Comparison of ENCODE assay signal across 10 cellular contexts in the genomic region with DNA sequence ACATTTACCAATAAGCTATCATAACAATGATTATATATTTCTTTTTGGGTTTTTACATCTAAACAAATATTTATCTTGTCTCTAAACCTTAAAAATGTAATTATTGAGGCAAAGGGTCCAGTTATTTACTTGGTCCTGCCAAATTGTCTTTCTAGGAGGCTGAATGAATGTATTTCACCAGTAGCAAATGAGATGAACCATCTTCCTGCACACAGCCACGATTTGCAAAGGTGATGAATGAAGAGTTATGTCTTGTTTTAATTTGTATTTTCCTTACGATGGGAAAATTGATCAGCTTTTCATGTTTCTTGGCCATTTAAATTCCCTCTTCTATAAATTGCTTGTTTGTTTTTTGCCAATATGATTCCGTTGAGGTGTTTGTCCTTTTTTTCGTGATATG. TPM values are rescaled to one million over a fixed set of nuclear protein-coding genes. Genes with fewer than 3 reads are reported as not detected.
DNase-seq lines count a peak whose midpoint lies in the region; ATAC-seq, FAIRE-seq and TF ChIP-seq lines count a peak whose summit lies in the region.
"Had no signal": no experiment of that assay in that cellular context is flagged by ENCODE, and none has a peak within 500 bp of the region (broad histone marks: within the 10 kb centered on the region; RNA-seq: fewer than 3 reads in every experiment).

No MANE protein-coding gene starts in this region.

- no peak overlapping the region for H2BK120ac ChIP-seq in IMR-90 (ENCODE audit: low read depth, low read length)

- no CpG with 5 or more reads among the region's 4 CpGs for WGBS in IMR-90 (ENCODE audit: extremely low coverage in 2 of 2, insufficient read length in 1 of 2), 2 experiments

- H3K4me1 Mint-ChIP-seq in naive thymus-derived CD8-positive, alpha-beta T cell: peaks cover 47 to 93% (median 77%) of the 10 kb centered on the region in 4 donors

- intact Hi-C loops in IMR-90 (cut with micrococcal nuclease): loop anchor here (5.0 to 10.0 kb wide), 4 partner anchors 203 to 395 kb away; a partner anchor contains a TSS

- no peak for TF ChIP-seq POLR2A in IMR-90 (IDR thresholded peaks at IDR 0.05; ENCODE audit: low read depth, low read length)

- H4K8ac ChIP-seq in IMR-90 (ENCODE audit: low read depth in 2 of 2, low read length in 2 of 2): no peak overlapping the region

- H3K9ac ChIP-seq in IMR-90 (ENCODE audit: low read depth, low read length): no peak overlapping the region

- H2BK5ac ChIP-seq in IMR-90 (ENCODE audit: low read depth, low read length, poor library complexity, severe bottlenecking): no peak overlapping the region

- TF ChIP-seq CTCF in AG09309 (IDR thresholded peaks at IDR 0.05; ENCODE audit: control insufficient read depth, insufficient read depth, low read depth, low read length, missing control alignments) (no peak), IMR-90 (conservative IDR thresholded peaks at IDR 0.05; ENCODE audit: low read depth, low read length) (no peak), bronchial epithelial cell (IDR thresholded peaks at IDR 0.05; ENCODE audit: insufficient read depth, low read length, severe bottlenecking) (no peak), BE2C (IDR thresholded peaks at IDR 0.05; ENCODE audit: low read depth, low read length) (no peak)

- CTCF ChIA-PET in IMR-90 (lab: Yijun Ruan, JAX): interaction anchor here (0.6 to 0.7 kb wide), 2 partner anchors 411 to 498 kb away, joined by 3 read pairs; no protein-coding TSS in a partner anchor

- no peak overlapping the region for H3K18ac ChIP-seq in IMR-90 (ENCODE audit: low read depth, low read length)

- H3K36me3 Mint-ChIP-seq in naive thymus-derived CD8-positive, alpha-beta T cell: peaks cover 3 to 31% (median 16%) of the 10 kb centered on the region in 3 donors

- peak overlapping the region; percentile 61 for H3K4me2 ChIP-seq in IMR-90 (ENCODE audit: low read depth, low read length)

- no TSS peak for BruUV-seq in IMR-90 (replicated peaks; lab: Mats Ljungman, UMichigan)

- H3K36me3 ChIP-seq in IMR-90 (ENCODE audit: control insufficient read depth, insufficient read depth, low read length) (no peaks in the 10 kb centered on the region), bronchial epithelial cell (ENCODE audit: control insufficient read depth, insufficient read depth, low read length) (no peaks in the 10 kb centered on the region), BE2C (no peaks in the 10 kb centered on the region)

- no peak overlapping the region for H2AK9ac ChIP-seq in IMR-90 (replicated peaks; ENCODE audit: low read depth, low read length, poor library complexity)

- H3K27me3 ChIP-seq in IMR-90 (ENCODE audit: control insufficient read depth, insufficient read depth, low read length) (no peaks in the 10 kb centered on the region), bronchial epithelial cell (ENCODE audit: control insufficient read depth, insufficient read depth, low read length) (no peaks in the 10 kb centered on the region), BE2C (no peaks in the 10 kb centered on the region)

- no peak overlapping the region for H2AFZ ChIP-seq in IMR-90 (replicated peaks; ENCODE audit: low read length, poor library complexity)

- no peaks in the 10 kb centered on the region for H3K9me3 ChIP-seq in IMR-90 (ENCODE audit: control insufficient read depth, insufficient read depth, low read length)
- no peaks in the 10 kb centered on the region for H3K9me3 ChIP-seq in BE2C

- H4K5ac ChIP-seq in IMR-90 (ENCODE audit: low read depth, low read length): no peak overlapping the region

- ATAC-seq in IMR-90 (ENCODE audit: low read depth) (no peak), HG03045 (IDR thresholded peaks at IDR 0.05; ENCODE audit: unreplicated experiment) (no peak)
- ATAC-seq in naive thymus-derived CD8-positive, alpha-beta T cell: no peak

- H3K27ac Mint-ChIP-seq in naive thymus-derived CD8-positive, alpha-beta T cell: peak overlapping the region; percentile 43 to 100 (median 84)
- H3K27ac Mint-ChIP-seq: nephron progenitor cell had no signal

- POLR2A ChIA-PET in IMR-90 (lab: Charles Lee; ENCODE audit: unreplicated experiment): no interaction called here
- POLR2A ChIA-PET in naive thymus-derived CD8-positive, alpha-beta T cell (lab: Charles Lee): interaction anchor here (1.0 to 2.5 kb wide), 6 partner anchors 8 to 185 kb away, joined by 3 to 10 read pairs (median 7); a partner anchor contains a TSS

- peaks cover 6% of the 10 kb centered on the region; the same call in 1 of the 2 replicates for H4K20me1 ChIP-seq in IMR-90 (ENCODE audit: insufficient read depth, low read length)

- no peak overlapping the region for H2BK20ac ChIP-seq in IMR-90 (ENCODE audit: low read depth, low read length)

- H3K9me1 ChIP-seq in IMR-90 (ENCODE audit: insufficient read depth, low read length): peaks cover 7% of the 10 kb centered on the region

- peaks cover 19 to 37% of the 10 kb centered on the region in 2 experiments for H3K79me1 ChIP-seq in IMR-90 (ENCODE audit: low read depth in 1 of 2, low read length in 2 of 2)

- H3K4ac ChIP-seq in IMR-90 (ENCODE audit: low read depth, low read length): no peak overlapping the region

- no peaks in the 10 kb centered on the region for H3K9me3 Mint-ChIP-seq in naive thymus-derived CD8-positive, alpha-beta T cell
- H3K9me3 Mint-ChIP-seq: nephron progenitor cell had no signal

- no peak overlapping the region for H2BK15ac ChIP-seq in IMR-90 (ENCODE audit: low read depth, low read length)

- in situ Hi-C loops in IMR-90 (cut with MboI; ENCODE audit: low sequenced_read_pairs): loop anchor here (25.0 kb wide), 1 partner anchor 395 kb away; no protein-coding TSS in a partner anchor

- H4K91ac ChIP-seq in IMR-90 (ENCODE audit: insufficient read depth, low read depth, low read length): no peak overlapping the region

- no peak for FAIRE-seq in bronchial epithelial cell (lab: Jason Lieb, UNC)
- FAIRE-seq: colon had no signal

- no peaks in the 10 kb centered on the region for H3K27me3 Mint-ChIP-seq in naive thymus-derived CD8-positive, alpha-beta T cell

- H3K23ac ChIP-seq in IMR-90 (ENCODE audit: low read depth, low read length): no peak overlapping the region

- H3K4me1 ChIP-seq in IMR-90 (ENCODE audit: control insufficient read depth, insufficient read depth, low read length) (peaks cover 8% of the 10 kb centered on the region), BE2C (no peaks in the 10 kb centered on the region)

- H2AK5ac ChIP-seq in IMR-90 (ENCODE audit: low read depth, low read length): no peak overlapping the region

- TF ChIP-seq RAD21 in IMR-90 (IDR thresholded peaks at IDR 0.05; ENCODE audit: low read length): no peak

- peak overlapping the region; percentile 27 for H3K4me3 ChIP-seq in AG09309 (ENCODE audit: control insufficient read depth, low read depth, low read length)
- H3K4me3 ChIP-seq in IMR-90 (ENCODE audit: insufficient read depth, low read depth, low read length): peak overlapping the region; percentile 23
- peak overlapping the region; percentile 19 for H3K4me3 ChIP-seq in bronchial epithelial cell (ENCODE audit: low read depth, low read length)
- H3K4me3 ChIP-seq in BE2C (ENCODE audit: low read depth, low read length): no peak overlapping the region

- H3K56ac ChIP-seq in IMR-90 (ENCODE audit: extremely low read depth, insufficient read depth, low read length): no peak overlapping the region

- dilution Hi-C loops in IMR-90 (cut with HindIII; ENCODE audit: low sequenced_read_pairs, unreplicated experiment): no loop called here

- DNase-seq in AG09309 (ENCODE audit: low read depth): no peak
- DNase-seq in IMR-90: no peak
- no peak for DNase-seq in bronchial epithelial cell (ENCODE audit: low read depth)
- DNase-seq in naive thymus-derived CD8-positive, alpha-beta T cell: no peak
- DNase-seq in NCI-H2196 (lab: John Stamatoyannopoulos, UW; ENCODE audit: unreplicated experiment): no peak
- no peak for DNase-seq in BE2C
- no peak for DNase-seq in ecto neural progenitor cell (ENCODE audit: low spot score)
- DNase-seq: nephron progenitor cell had no signal

- no peak overlapping the region for H3K27ac ChIP-seq in IMR-90 (ENCODE audit: insufficient read depth, low read length)

- peak overlapping the region; percentile 83 to 99 (median 94) for H3K4me3 Mint-ChIP-seq in naive thymus-derived CD8-positive, alpha-beta T cell
- H3K4me3 Mint-ChIP-seq: nephron progenitor cell had no signal

- H3K14ac ChIP-seq in IMR-90 (replicated peaks; ENCODE audit: low read depth, low read length): no peak overlapping the region

TF ChIP-seq in IMR-90, 13 proteins besides CTCF, POLR2A, EP300 and RAD21:
- TF ChIP-seq MAFK (IDR thresholded peaks at IDR 0.05; ENCODE audit: low read depth, low read length): no peak
- TF ChIP-seq CHD1 (IDR thresholded peaks at IDR 0.05; ENCODE audit: low read depth, low read length): no peak
- no peak for TF ChIP-seq NFE2L2 (IDR thresholded peaks at IDR 0.05; ENCODE audit: low read depth, low read length)
- no peak for TF ChIP-seq MXI1 (IDR thresholded peaks at IDR 0.05; ENCODE audit: borderline replicate concordance, low read depth, low read length)
- no peak for TF ChIP-seq SMC3 (IDR thresholded peaks at IDR 0.05; ENCODE audit: low read depth, low read length)

RNA-seq across cellular contexts. Expression of a gene that starts 1.4 kb away (rescaled TPM):
- 69.0 and 82.5 TPM in 2 replicates for total RNA-seq in IMR-90 (2012; rRNA removed)
- 42.5 and 50.6 TPM in 2 replicates for polyA plus RNA-seq in IMR-90 (2012; rRNA removed)
- 9.2 and 19.8 TPM in 2 replicates for polyA plus RNA-seq in IMR-90 (2012; cell fraction: cytosol; rRNA removed)
- 5.2 and 60.9 TPM in 2 replicates for polyA plus RNA-seq in IMR-90 (2012; cell fraction: nucleus; rRNA removed; ENCODE audit: low replicate concordance)
- 16.4 and 26.6 TPM in 2 replicates for total RNA-seq in bronchial epithelial cell
- total RNA-seq in naive thymus-derived CD8-positive, alpha-beta T cell: 100 to 1,000 TPM; 209 to 221 TPM
- polyA plus RNA-seq in naive thymus-derived CD8-positive, alpha-beta T cell: 100 to 1,000 TPM in 1 of 3 donors, 10 to 100 TPM in 2; 81.0 to 174 (median 91.1) TPM
- polyA plus RNA-seq in BE2C (2012; ENCODE audit: insufficient read depth, insufficient read length, low read depth): 0.79 TPM
